20 cellular contexts compared by ENCODE assay signal in the genomic region with DNA sequence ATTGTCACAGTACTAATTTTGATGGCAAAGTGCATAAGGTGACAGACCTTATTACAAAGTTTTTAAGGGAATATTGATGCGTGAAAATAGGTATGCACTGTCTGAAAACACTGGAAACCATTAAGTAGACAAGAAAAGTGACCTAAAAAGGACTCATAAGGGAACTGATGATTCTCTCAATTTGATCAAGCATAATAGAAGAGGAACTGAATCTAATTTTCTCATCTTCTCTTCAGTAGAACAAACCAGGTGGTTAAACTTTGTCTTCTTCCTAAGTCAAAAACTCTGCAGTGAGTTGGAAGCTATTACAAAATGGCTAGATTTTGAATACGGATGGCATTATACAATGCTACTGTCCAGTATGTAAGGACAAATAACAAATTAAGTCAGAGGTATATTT. TPM values are rescaled to one million over a fixed set of nuclear protein-coding genes. Genes with fewer than 3 reads are reported as not detected.
DNase-seq lines count a peak whose midpoint lies in the region; ATAC-seq and TF ChIP-seq lines count a peak whose summit lies in the region.
"Had no signal": no experiment of that assay in that cellular context is flagged by ENCODE, and none has a peak within 500 bp of the region (broad histone marks: within the 10 kb centered on the region; RNA-seq: fewer than 3 reads in every experiment).

No MANE protein-coding gene starts in this region.

- H3K4me1 ChIP-seq in OCI-LY3 (ENCODE audit: low read length) (peaks cover 20% of the 10 kb centered on the region), neutrophil (ENCODE audit: control insufficient read depth in 1 of 2, insufficient read depth in 1 of 2, low read depth in 1 of 2, low read length in 1 of 2) (peaks cover 15 to 19% of the 10 kb centered on the region in 2 experiments)
- H3K4me1 ChIP-seq: prostate gland, sigmoid colon, SJCRH30 had no signal

- H3K36me3 ChIP-seq in OCI-LY3 (replicated peaks; ENCODE audit: low read depth, low read length): peaks cover 24% of the 10 kb centered on the region
- H3K36me3 ChIP-seq in neutrophil: peaks cover 55% of the 10 kb centered on the region

- peak overlapping the region; percentile 59 for H3K4me2 ChIP-seq in OCI-LY3 (ENCODE audit: low read length)

- peak overlapping the region; percentile 19; the same call in 1 of the 2 replicates for H3K4me3 ChIP-seq in OCI-LY3 (ENCODE audit: low read length)
- H3K4me3 ChIP-seq in neutrophil (ENCODE audit: low read depth in 1 of 2, low read length in 1 of 2): no peak overlapping the region
- H3K4me3 ChIP-seq: K562, lung, prostate gland, sigmoid colon, SJCRH30 had no signal

- no peak overlapping the region for H3K4me3 Mint-ChIP-seq in activated CD4-positive, alpha-beta T cell treated with anti-CD3 and anti-CD28 coated beads for 36 hours
- H3K4me3 Mint-ChIP-seq in activated CD4-positive, alpha-beta memory T cell treated with anti-CD3 and anti-CD28 coated beads, Interleukin-2, amount 10 ng/mL, durations not matched to agents 7 days and 5 days: no peak overlapping the region
- H3K4me3 Mint-ChIP-seq: activated CD8-positive, alpha-beta memory T cell treated with anti-CD3 and anti-CD28 coated beads, Interleukin-2, amount 10 ng/mL, durations not matched to agents 7 days and 5 days; activated T-helper 1 cell treated with anti-CD3 and anti-CD28 coated beads, Interleukin-12 subunit alpha, Interleukin-12 subunit beta, Interleukin-2, Interleukin-4 antibody, amounts not matched to agents 30 ng/mL and 10 ng/mL and 1 ng/mL, durations not matched to agents 14 hours and 24 hours and 36 hours; type B pancreatic cell had no signal

- POLR2A ChIA-PET in activated CD4-positive, alpha-beta T cell treated with anti-CD3 and anti-CD28 coated beads for 36 hours (lab: Charles Lee): no interaction called here
- POLR2A ChIA-PET in activated CD4-positive, alpha-beta memory T cell treated with anti-CD3 and anti-CD28 coated beads, Interleukin-2, amount 10 ng/mL, durations not matched to agents 7 days and 5 days (lab: Charles Lee): interaction anchor here (1.4 kb wide), 1 partner anchor 53 kb away, joined by 4 read pairs; no protein-coding TSS in a partner anchor

- TF ChIP-seq CTCF in OCI-LY3 (IDR thresholded peaks at IDR 0.05; ENCODE audit: low read depth, low read length) (no peak), neutrophil (IDR thresholded peaks at IDR 0.05) (no peak)

- peaks cover 5% of the 10 kb centered on the region; the same call in 1 of the 2 replicates for H3K79me2 ChIP-seq in OCI-LY3 (ENCODE audit: low read length)

- ATAC-seq in activated CD4-positive, alpha-beta T cell treated with anti-CD3 and anti-CD28 coated beads for 36 hours: no peak
- ATAC-seq in GM19035 (IDR thresholded peaks at IDR 0.05; ENCODE audit: unreplicated experiment): peak; percentile 9

- H3K9me3 Mint-ChIP-seq in activated CD4-positive, alpha-beta T cell treated with anti-CD3 and anti-CD28 coated beads for 36 hours (ENCODE audit: low read depth): no peaks in the 10 kb centered on the region
- no peaks in the 10 kb centered on the region for H3K9me3 Mint-ChIP-seq in activated CD4-positive, alpha-beta memory T cell treated with anti-CD3 and anti-CD28 coated beads, Interleukin-2, amount 10 ng/mL, durations not matched to agents 7 days and 5 days
- H3K9me3 Mint-ChIP-seq: activated T-helper 1 cell treated with anti-CD3 and anti-CD28 coated beads, Interleukin-12 subunit alpha, Interleukin-12 subunit beta, Interleukin-2, Interleukin-4 antibody, amounts not matched to agents 30 ng/mL and 10 ng/mL and 1 ng/mL, durations not matched to agents 14 hours and 24 hours and 36 hours; type B pancreatic cell had no signal

- H3K27me3 ChIP-seq in OCI-LY3 (ENCODE audit: low read depth, low read length) (no peaks in the 10 kb centered on the region), neutrophil (no peaks in the 10 kb centered on the region)
- H3K27me3 ChIP-seq: sigmoid colon, SJCRH30 had no signal

- H3K27ac Mint-ChIP-seq in activated CD4-positive, alpha-beta T cell treated with anti-CD3 and anti-CD28 coated beads for 36 hours: peak overlapping the region; percentile 33
- H3K27ac Mint-ChIP-seq in activated CD4-positive, alpha-beta memory T cell treated with anti-CD3 and anti-CD28 coated beads, Interleukin-2, amount 10 ng/mL, durations not matched to agents 7 days and 5 days: no peak overlapping the region
- H3K27ac Mint-ChIP-seq: activated CD8-positive, alpha-beta memory T cell treated with anti-CD3 and anti-CD28 coated beads, Interleukin-2, amount 10 ng/mL, durations not matched to agents 7 days and 5 days; activated T-helper 1 cell treated with anti-CD3 and anti-CD28 coated beads, Interleukin-12 subunit alpha, Interleukin-12 subunit beta, Interleukin-2, Interleukin-4 antibody, amounts not matched to agents 30 ng/mL and 10 ng/mL and 1 ng/mL, durations not matched to agents 14 hours and 24 hours and 36 hours; type B pancreatic cell had no signal

- peaks cover 9% of the 10 kb centered on the region for H4K20me1 ChIP-seq in OCI-LY3 (ENCODE audit: insufficient read depth, low read length)

- intact Hi-C loops in activated CD4-positive, alpha-beta T cell treated with anti-CD3 and anti-CD28 coated beads for 36 hours (cut with DNase I, micrococcal nuclease): loop anchor here (1.0 to 5.0 kb wide), 5 partner anchors 107 to 831 kb away; partner anchors contain the start of genes UBLCP1 (in 2 of the 2), ADRA1B (in 1 of the 2) and IL12B (in 1 of the 2)

- H3K36me3 Mint-ChIP-seq in activated CD4-positive, alpha-beta T cell treated with anti-CD3 and anti-CD28 coated beads for 36 hours (ENCODE audit: low read depth): peaks cover 30% of the 10 kb centered on the region
- peaks cover 48% of the 10 kb centered on the region for H3K36me3 Mint-ChIP-seq in activated CD4-positive, alpha-beta memory T cell treated with anti-CD3 and anti-CD28 coated beads, Interleukin-2, amount 10 ng/mL, durations not matched to agents 7 days and 5 days (ENCODE audit: low read depth)

- no peak overlapping the region for H3K9ac ChIP-seq in OCI-LY3 (ENCODE audit: low read length)

- H3K27me3 Mint-ChIP-seq in activated CD4-positive, alpha-beta T cell treated with anti-CD3 and anti-CD28 coated beads for 36 hours: no peaks in the 10 kb centered on the region
- H3K27me3 Mint-ChIP-seq in activated CD4-positive, alpha-beta memory T cell treated with anti-CD3 and anti-CD28 coated beads, Interleukin-2, amount 10 ng/mL, durations not matched to agents 7 days and 5 days: no peaks in the 10 kb centered on the region
- H3K27me3 Mint-ChIP-seq: type B pancreatic cell had no signal

- H3K27ac ChIP-seq in OCI-LY3 (ENCODE audit: low read length) (peak overlapping the region; percentile 70), neutrophil (peak overlapping the region; percentile 13), substantia nigra (ENCODE audit: low read depth, low read length, poor library complexity, severe bottlenecking) (no peak overlapping the region)
- H3K27ac ChIP-seq: prostate gland, sigmoid colon, SJCRH30 had no signal

- no peak overlapping the region for H2AFZ ChIP-seq in OCI-LY3 (ENCODE audit: low read depth, low read length)

- no peak for DNase-seq in activated CD4-positive, alpha-beta T cell treated with anti-CD3 and anti-CD28 coated beads for 36 hours
- no peak for DNase-seq in activated CD4-positive, alpha-beta T cell treated with anti-CD3 and anti-CD28 coated beads for 4 hours
- DNase-seq in activated CD4-positive, alpha-beta memory T cell treated with anti-CD3 and anti-CD28 coated beads, Interleukin-2, amount 10 ng/mL, durations not matched to agents 7 days and 5 days: no peak
- DNase-seq in stimulated activated CD4-positive, alpha-beta T cell treated with anti-CD3 and anti-CD28 coated beads, Interleukin-2, amount 100 ng/mL, for 24 hours: no peak
- DNase-seq in substantia nigra (lab: John Stamatoyannopoulos, UW): no peak
- DNase-seq: activated CD4-positive, CD25-positive, alpha-beta regulatory T cell treated with anti-CD3 and anti-CD28 coated beads, Interleukin-2, amount 50 U/mL, for 72 hours; activated CD8-positive, alpha-beta memory T cell treated with anti-CD3 and anti-CD28 coated beads, Interleukin-2, amount 10 ng/mL, durations not matched to agents 7 days and 5 days; cerebellar nuclear complex; NCI-H187 treated with DMSO at 0.1 percent for 48 hours; sigmoid colon; SJCRH30; stimulated activated CD4-positive, alpha-beta T cell treated with anti-CD3 and anti-CD28 coated beads, Interleukin-15, amount 100 ng/mL, for 24 hours had no signal

- H3K4me1 Mint-ChIP-seq in activated CD4-positive, alpha-beta T cell treated with anti-CD3 and anti-CD28 coated beads for 36 hours: peaks cover 34% of the 10 kb centered on the region
- peaks cover 20% of the 10 kb centered on the region for H3K4me1 Mint-ChIP-seq in activated CD4-positive, alpha-beta memory T cell treated with anti-CD3 and anti-CD28 coated beads, Interleukin-2, amount 10 ng/mL, durations not matched to agents 7 days and 5 days

- CTCF ChIA-PET in activated CD4-positive, alpha-beta T cell treated with anti-CD3 and anti-CD28 coated beads for 36 hours (lab: Charles Lee): interaction anchor here (0.5 to 3.9 kb wide), 19 partner anchors 12 to 1308 kb away, joined by 3 to 73 read pairs (median 5); no protein-coding TSS in a partner anchor
- CTCF ChIA-PET in activated CD4-positive, alpha-beta memory T cell treated with anti-CD3 and anti-CD28 coated beads, Interleukin-2, amount 10 ng/mL, durations not matched to agents 7 days and 5 days (lab: Charles Lee): interaction anchor here (0.5 to 3.7 kb wide), 17 partner anchors 7 to 836 kb away, joined by 3 to 55 read pairs (median 6); no protein-coding TSS in a partner anchor

- H3K9me3 ChIP-seq in OCI-LY3 (ENCODE audit: insufficient read depth, low read length) (no peaks in the 10 kb centered on the region), neutrophil (no peaks in the 10 kb centered on the region)
- H3K9me3 ChIP-seq: prostate gland, sigmoid colon, SJCRH30 had no signal

RNA-seq across cellular contexts. Expression of gene RNF145, which starts 53.4 kb away (rescaled TPM):
- total RNA-seq in activated CD4-positive, alpha-beta T cell treated with anti-CD3 and anti-CD28 coated beads for 36 hours: 10 to 100 TPM; 81.9 to 87.5 TPM
- 100 to 1,000 TPM; 126 to 127 TPM for total RNA-seq in activated CD4-positive, alpha-beta memory T cell treated with anti-CD3 and anti-CD28 coated beads, Interleukin-2, amount 10 ng/mL, durations not matched to agents 7 days and 5 days

RNA-seq across cellular contexts. Expression of gene EBF1, which starts 56.2 kb away (rescaled TPM):
- under 1 TPM in 1 of 2 experiments, not detected in 1; 0.12 TPM for total RNA-seq in activated CD4-positive, alpha-beta T cell treated with anti-CD3 and anti-CD28 coated beads for 36 hours
- total RNA-seq in activated CD4-positive, alpha-beta memory T cell treated with anti-CD3 and anti-CD28 coated beads, Interleukin-2, amount 10 ng/mL, durations not matched to agents 7 days and 5 days: under 1 TPM in 1 of 2 experiments, not detected in 1; 0.23 TPM
- total RNA-seq: activated T-helper 1 cell treated with anti-CD3 and anti-CD28 coated beads, Interleukin-12 subunit alpha, Interleukin-12 subunit beta, Interleukin-2, Interleukin-4 antibody, amounts not matched to agents 30 ng/mL and 10 ng/mL and 1 ng/mL, durations not matched to agents 14 hours and 24 hours and 36 hours had no signal
